In the genomic region with DNA sequence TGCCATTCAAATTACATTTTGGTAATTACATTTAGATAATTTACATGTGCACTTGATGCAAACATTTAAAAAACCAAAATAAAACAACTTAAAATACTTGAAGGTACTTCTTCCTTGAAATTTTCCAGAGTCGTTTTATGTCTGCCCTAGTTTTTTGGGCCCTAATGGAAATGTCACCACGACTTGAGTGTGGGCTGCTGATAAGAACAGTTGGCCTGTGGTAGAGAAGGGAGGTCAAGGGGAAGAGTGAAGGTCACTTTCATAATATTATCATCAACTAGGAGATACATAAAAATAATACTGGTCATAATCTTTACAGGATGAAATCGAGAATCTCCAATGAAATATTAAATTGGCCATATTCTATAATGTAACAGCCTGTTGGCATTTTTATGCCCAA, we compare ENCODE assay signal across 21 cellular contexts.
"Had no signal": no experiment of that assay in that cellular context is flagged by ENCODE, and none has a peak within 500 bp of the region (broad histone marks: within the 10 kb centered on the region; RNA-seq: fewer than 3 reads in every experiment).

No MANE protein-coding gene starts in this region.

- H3K4me3 ChIP-seq: esophagus muscularis mucosa, gastrocnemius medialis, lower lobe of right lung, pancreas, suprapubic skin, thyroid gland, uterus had no signal

- H3K27ac Mint-ChIP-seq: nephron, progenitor cell of endocrine pancreas, type B pancreatic cell had no signal

- H3K27me3 Mint-ChIP-seq: memory B cell, progenitor cell of endocrine pancreas, type B pancreatic cell had no signal

- H3K36me3 ChIP-seq: esophagus muscularis mucosa, gastrocnemius medialis, lower lobe of right lung, pancreas, suprapubic skin, thyroid gland, uterus had no signal

- FAIRE-seq: endometrium, pancreas, small intestine had no signal

- H3K27me3 ChIP-seq: esophagus muscularis mucosa, gastrocnemius medialis, pancreas, suprapubic skin, thyroid gland, uterus had no signal

- ATAC-seq: gastrocnemius medialis; left lobe of liver; lower lobe of right lung; pancreas; right cardiac atrium; stimulated activated naive CD8-positive, alpha-beta T cell treated with anti-CD3 and anti-CD28 coated beads, Interleukin-15, Interleukin-2, amounts not matched to agents 100 U/mL and 50 U/mL, for 24 hours had no signal

- H3K27ac ChIP-seq: gastrocnemius medialis, lower lobe of right lung, pancreas, suprapubic skin, thyroid gland, uterus had no signal

- H3K4me3 Mint-ChIP-seq: memory B cell, nephron, type B pancreatic cell had no signal

- DNase-seq: effector memory CD4-positive, alpha-beta T cell; gastrocnemius medialis; islet precursor cell; lower lobe of right lung; midbrain; occipital lobe; pancreas; right cardiac atrium; small intestine; stimulated activated CD4-positive, alpha-beta T cell treated with anti-CD3 and anti-CD28 coated beads, Interleukin-12 subunit alpha, Interleukin-12 subunit beta, amount 100 ng/mL, for 4 hours; stimulated activated naive CD8-positive, alpha-beta T cell treated with anti-CD3 and anti-CD28 coated beads, Interleukin-15, Interleukin-2, amounts not matched to agents 100 U/mL and 50 U/mL, for 24 hours; thyroid gland; uterus had no signal

- H3K9me3 ChIP-seq: esophagus muscularis mucosa, gastrocnemius medialis, lower lobe of right lung, pancreas, suprapubic skin, thyroid gland, uterus had no signal
